In genomic region chr12:15787801-15788200, GRCh38 we compare ENCODE assay signal across 8 cellular contexts.
DNase-seq lines count a peak whose midpoint lies in the region; ATAC-seq and TF ChIP-seq lines count a peak whose summit lies in the region.

No MANE protein-coding gene starts in this region.

- no peaks in the 10 kb centered on the region for H3K27me3 ChIP-seq in neuron (ENCODE audit: insufficient read depth, low read length)

- peak overlapping the region; percentile 82 for H2AFZ ChIP-seq in neuron (ENCODE audit: low read depth, low read length)

- TF ChIP-seq POLR2A in NB4 (IDR thresholded peaks at IDR 0.05; ENCODE audit: extremely low read depth, insufficient read length): no peak

- DNase-seq in AG10803 (ENCODE audit: low read depth) (no peak), NB4 (ENCODE audit: low read depth) (no peak), NCI-H2029 treated with DMSO at 0.1 percent for 48 hours (lab: John Stamatoyannopoulos, UW) (no peak), GM10266 (ENCODE audit: extremely low spot score) (no peak)
- DNase-seq in effector memory CD8-positive, alpha-beta T cell: no peak

- H3K4me3 ChIP-seq in AG10803 (ENCODE audit: low read length) (peak overlapping the region; percentile 87), NB4 (ENCODE audit: low read depth, low read length) (peak overlapping the region; percentile 60), neuron (ENCODE audit: low read length) (peak overlapping the region; percentile 66)

- ATAC-seq in effector memory CD8-positive, alpha-beta T cell (replicated peaks): no peak
- ATAC-seq in GM18870 (IDR thresholded peaks at IDR 0.05; ENCODE audit: unreplicated experiment): no peak
- no peak for ATAC-seq in HG03439 (IDR thresholded peaks at IDR 0.05; ENCODE audit: unreplicated experiment)

- H3K4me1 ChIP-seq in neuron (ENCODE audit: insufficient read depth, low read length): peaks cover 15% of the 10 kb centered on the region

- peak overlapping the region; percentile 87 to 93 for H3K4me3 Mint-ChIP-seq in effector memory CD8-positive, alpha-beta T cell

- peaks cover 68 to 74% of the 10 kb centered on the region in 2 donors for H3K27me3 Mint-ChIP-seq in effector memory CD8-positive, alpha-beta T cell

- H3K27ac Mint-ChIP-seq in effector memory CD8-positive, alpha-beta T cell: no peak overlapping the region

- H3K9me3 ChIP-seq in neuron (ENCODE audit: low read length): peaks cover 5% of the 10 kb centered on the region

- no peaks in the 10 kb centered on the region for H3K9me3 Mint-ChIP-seq in effector memory CD8-positive, alpha-beta T cell

- H3K4me1 Mint-ChIP-seq in effector memory CD8-positive, alpha-beta T cell (ENCODE audit: low read depth in 2 of 2): peaks cover 11 to 12% of the 10 kb centered on the region in 2 donors

- H3K36me3 ChIP-seq in neuron (ENCODE audit: insufficient read depth, low read length): no peaks in the 10 kb centered on the region

- peaks cover 8% of the 10 kb centered on the region for H3K36me3 Mint-ChIP-seq in effector memory CD8-positive, alpha-beta T cell (ENCODE audit: insufficient read depth)

- TF ChIP-seq CTCF in AG10803 (conservative IDR thresholded peaks at IDR 0.05; ENCODE audit: low read length) (no peak), NB4 (IDR thresholded peaks at IDR 0.05; ENCODE audit: low read depth, low read length) (no peak), GM10266 (IDR thresholded peaks at IDR 0.05; ENCODE audit: control insufficient read depth, insufficient read depth, low read depth, missing control alignments) (no peak)
